ENCODE assay signal across 1 cellular context in genomic region chr3:72082121-72082715, GRCh38.
TF ChIP-seq lines count a peak whose summit lies in the region.

No MANE protein-coding gene starts in this region.

TF ChIP-seq in GM12878, 131 proteins besides CTCF, POLR2A, EP300 and RAD21 (continued from another document and continues in another):
- TF ChIP-seq BHLHE40 (IDR thresholded peaks at IDR 0.05; ENCODE audit: borderline replicate concordance in 1 of 2, low read depth in 2 of 2, low read length in 1 of 2) (peak; percentile 96), CREB1 (IDR thresholded peaks at IDR 0.05; ENCODE audit: low read depth) (peak; percentile 97), SMARCA5 (IDR thresholded peaks at IDR 0.05) (peak; percentile 53; the same call in 1 of the 2 replicates), PRDM15 (CRISPR knock-in tag; IDR thresholded peaks at IDR 0.05) (no peak), SIX5 (IDR thresholded peaks at IDR 0.05; ENCODE audit: low read depth, low read length, severe bottlenecking) (no peak), SMAD1 (IDR thresholded peaks at IDR 0.05; ENCODE audit: low read depth, partially characterized antibody) (no peak), RB1 (IDR thresholded peaks at IDR 0.05; ENCODE audit: borderline replicate concordance) (no peak), ZNF384 (IDR thresholded peaks at IDR 0.05; ENCODE audit: borderline replicate concordance, low read depth, low read length) (no peak), MTA2 (IDR thresholded peaks at IDR 0.05; ENCODE audit: low read depth) (peak; percentile 80; the same call in 1 of the 2 replicates), ATF2 (IDR thresholded peaks at IDR 0.05; ENCODE audit: low read length) (peak; percentile 91), JUNB (IDR thresholded peaks at IDR 0.05) (peak; percentile 80), GABPA (IDR thresholded peaks at IDR 0.05; ENCODE audit: low read depth) (peak; percentile 54; the same call in 1 of the 2 replicates), HDAC2 (IDR thresholded peaks at IDR 0.05) (no peak), HDAC6 (IDR thresholded peaks at IDR 0.05; ENCODE audit: unreplicated experiment) (no peak), BCL11A (IDR thresholded peaks at IDR 0.05; ENCODE audit: low read depth, low read length) (0 out of 2 replicates have a peak, but pooled peaks have one; percentile 16), ESRRA (IDR thresholded peaks at IDR 0.05; ENCODE audit: low read length) (no peak), NFIC (IDR thresholded peaks at IDR 0.05; ENCODE audit: low read depth, low read length) (peak; percentile 88), IRF3 (IDR thresholded peaks at IDR 0.05) (no peak), PAX5 (IDR thresholded peaks at IDR 0.05; ENCODE audit: borderline replicate concordance, low read depth, low read length) (peak; percentile 25; the same call in 1 of the 2 replicates), SKIL (IDR thresholded peaks at IDR 0.05; ENCODE audit: low read depth, poor library complexity, severe bottlenecking) (peak; percentile 70), CEBPB (IDR thresholded peaks at IDR 0.05; ENCODE audit: borderline replicate concordance in 1 of 2, low read depth in 2 of 2, low read length in 2 of 2) (no peak), STAT1 (conservative IDR thresholded peaks at IDR 0.05) (no peak), ZBED1 (IDR thresholded peaks at IDR 0.05; ENCODE audit: borderline replicate concordance) (peak; percentile 51; the same call in 1 of the 2 replicates), TCF3 (IDR thresholded peaks at IDR 0.05; ENCODE audit: borderline replicate concordance, insufficient read depth, low read depth, low read length) (no peak), CBX5 (IDR thresholded peaks at IDR 0.05; ENCODE audit: low read depth) (peak; percentile 56; the same call in 1 of the 2 replicates), EZH2 (IDR thresholded peaks at IDR 0.05; ENCODE audit: borderline replicate concordance, control insufficient read depth, low read depth, low read length) (no peak), RUNX3 (IDR thresholded peaks at IDR 0.05; ENCODE audit: low read length) (peak; percentile 63), EED (IDR thresholded peaks at IDR 0.05; ENCODE audit: low read depth) (peak; percentile 88), BRCA1 (IDR thresholded peaks at IDR 0.05; ENCODE audit: low read depth, low read length) (no peak), RELA (IDR thresholded peaks at IDR 0.05; ENCODE audit: borderline replicate concordance, partially characterized antibody) (no peak), ZNF687 (IDR thresholded peaks at IDR 0.05) (peak; percentile 70), NR2F1 (conservative IDR thresholded peaks at IDR 0.05) (peak; percentile 61), DPF2 (IDR thresholded peaks at IDR 0.05) (peak; percentile 80), HSF1 (IDR thresholded peaks at IDR 0.05; ENCODE audit: low read depth, low read length) (no peak), IKZF2 (IDR thresholded peaks at IDR 0.05) (peak; percentile 90 to 91), KDM1A (IDR thresholded peaks at IDR 0.05; ENCODE audit: borderline replicate concordance) (no peak), ETV6 (conservative IDR thresholded peaks at IDR 0.05 in 1 of 2, IDR thresholded peaks at IDR 0.05 in 1 of 2; ENCODE audit: borderline replicate concordance in 1 of 2, low read depth in 1 of 2) (peak in 1 of 2 experiments; percentile 85; a peak in 2 of 4 replicates), BCL3 (IDR thresholded peaks at IDR 0.05; ENCODE audit: borderline replicate concordance, insufficient read depth, low read depth, low read length, poor library complexity, severe bottlenecking) (peak; percentile 14), BMI1 (IDR thresholded peaks at IDR 0.05; ENCODE audit: borderline replicate concordance) (no peak), YBX1 (IDR thresholded peaks at IDR 0.05) (no peak), REST (IDR thresholded peaks at IDR 0.05; ENCODE audit: low read depth, low read length) (no peak)
